Comparison of ENCODE assay signal across 13 cellular contexts in genomic region chr10:71365366-71365765, GRCh38. TPM values are rescaled to one million over a fixed set of nuclear protein-coding genes. Genes with fewer than 3 reads are reported as not detected.
A peak's percentile ranks its signal among the peaks of the same experiment; 100 is the strongest.
DNase-seq lines count a peak whose midpoint lies in the region; ATAC-seq and TF ChIP-seq lines count a peak whose summit lies in the region.
"Had no signal": no experiment of that assay in that cellular context is flagged by ENCODE, and none has a peak within 500 bp of the region (broad histone marks: within the 10 kb centered on the region; RNA-seq: fewer than 3 reads in every experiment).

No MANE protein-coding gene starts in this region.

- H2BK15ac ChIP-seq in IMR-90 (ENCODE audit: low read depth, low read length): no peak overlapping the region

- CTCF ChIA-PET in MCF 10A (lab: Yijun Ruan, JAX): interaction anchor here (0.5 to 2.8 kb wide), 8 partner anchors 11 to 204 kb away, joined by 3 to 19 read pairs (median 4); partner anchors contain the start of gene SLC29A3
- CTCF ChIA-PET in IMR-90 (lab: Yijun Ruan, JAX): no interaction called here

- no peak overlapping the region for H3K18ac ChIP-seq in IMR-90 (ENCODE audit: low read depth, low read length)

- no peak overlapping the region for H2AK5ac ChIP-seq in IMR-90 (ENCODE audit: low read depth, low read length)

- DNase-seq in MCF 10A (ENCODE audit: unreplicated experiment) (no peak), breast epithelium (ENCODE audit: low spot score in 2 of 2) (no peak), IMR-90 (no peak), neural crest cell (ENCODE audit: low read depth, low spot score) (no peak), thyroid gland (peak; percentile 67 to 73), body of pancreas (no peak), NCI-H345 treated with DMSO at 0.1 percent for 48 hours (lab: John Stamatoyannopoulos, UW; ENCODE audit: unreplicated experiment) (no peak), uterus (no peak)
- DNase-seq: C1 segment of cervical spinal cord; CD4-positive, alpha-beta memory T cell; DMS79 had no signal

- H3K9me1 ChIP-seq in IMR-90 (ENCODE audit: insufficient read depth, low read length): no peaks in the 10 kb centered on the region

- dilution Hi-C loops in IMR-90 (cut with HindIII; ENCODE audit: low sequenced_read_pairs, unreplicated experiment): no loop called here

- 87% methylated on average over 3 of the region's 6 CpGs; no CpG with 5 or more reads in 1 of the 2 experiments for WGBS in IMR-90 (ENCODE audit: extremely low coverage in 2 of 2, insufficient read length in 1 of 2), 2 experiments
- 34 to 43% methylated on average over 6 of the region's 6 CpGs for WGBS in thyroid gland, 2 donors
- WGBS in body of pancreas, 2 donors: 92 to 98% methylated on average over 6 of the region's 6 CpGs

- H4K91ac ChIP-seq in IMR-90 (ENCODE audit: insufficient read depth, low read depth, low read length): no peak overlapping the region

- H3K36me3 ChIP-seq in breast epithelium (no peaks in the 10 kb centered on the region), IMR-90 (ENCODE audit: control insufficient read depth, insufficient read depth, low read length) (no peaks in the 10 kb centered on the region), thyroid gland (no peaks in the 10 kb centered on the region), body of pancreas (replicated peaks in 1 of 2; ENCODE audit: insufficient read depth in 1 of 2, low read depth in 2 of 2) (no peaks in the 10 kb centered on the region), uterus (no peaks in the 10 kb centered on the region)

- H3K9ac ChIP-seq in IMR-90 (ENCODE audit: low read depth, low read length): no peak overlapping the region

- no peak overlapping the region for H4K8ac ChIP-seq in IMR-90 (ENCODE audit: low read depth in 2 of 2, low read length in 2 of 2)

- no peak for TF ChIP-seq POLR2A in breast epithelium (IDR thresholded peaks at IDR 0.05)
- TF ChIP-seq POLR2A in IMR-90 (IDR thresholded peaks at IDR 0.05; ENCODE audit: low read depth, low read length): no peak
- TF ChIP-seq POLR2A in thyroid gland (IDR thresholded peaks at IDR 0.05): no peak
- no peak for TF ChIP-seq POLR2A in body of pancreas (IDR thresholded peaks at IDR 0.05)
- TF ChIP-seq POLR2A in uterus (IDR thresholded peaks at IDR 0.05): no peak

- no peak overlapping the region for H3K4me2 ChIP-seq in IMR-90 (ENCODE audit: low read depth, low read length)

- H3K27ac Mint-ChIP-seq in MCF 10A (ENCODE audit: low read depth, unreplicated experiment) (peak overlapping the region; percentile 89), neural crest cell (ENCODE audit: unreplicated experiment) (peak overlapping the region; percentile 93)
- H3K27ac Mint-ChIP-seq: B cell; CD4-positive, alpha-beta memory T cell had no signal

- H3K27me3 ChIP-seq in breast epithelium (no peaks in the 10 kb centered on the region), IMR-90 (ENCODE audit: control insufficient read depth, insufficient read depth, low read length) (peaks cover 10% of the 10 kb centered on the region), thyroid gland (no peaks in the 10 kb centered on the region), body of pancreas (no peaks in the 10 kb centered on the region), uterus (no peaks in the 10 kb centered on the region)

- BruUV-seq in MCF 10A (replicated peaks; lab: Mats Ljungman, UMichigan): no TSS peak
- no TSS peak for BruUV-seq in IMR-90 (replicated peaks; lab: Mats Ljungman, UMichigan)

- peaks cover 8% of the 10 kb centered on the region for H3K36me3 Mint-ChIP-seq in MCF 10A (ENCODE audit: insufficient read depth, unreplicated experiment)
- no peaks in the 10 kb centered on the region for H3K36me3 Mint-ChIP-seq in neural crest cell (ENCODE audit: low read depth)

- no peak for TF ChIP-seq CTCF in MCF 10A (IDR thresholded peaks at IDR 0.05; ENCODE audit: unreplicated experiment)
- TF ChIP-seq CTCF in breast epithelium (IDR thresholded peaks at IDR 0.05): no peak
- TF ChIP-seq CTCF in IMR-90 (conservative IDR thresholded peaks at IDR 0.05; ENCODE audit: low read depth, low read length): no peak
- TF ChIP-seq CTCF in neural crest cell (conservative IDR thresholded peaks at IDR 0.05): no peak
- TF ChIP-seq CTCF in thyroid gland (IDR thresholded peaks at IDR 0.05): no peak
- TF ChIP-seq CTCF in body of pancreas (IDR thresholded peaks at IDR 0.05): no peak
- TF ChIP-seq CTCF in uterus (IDR thresholded peaks at IDR 0.05): no peak

- H2BK120ac ChIP-seq in IMR-90 (ENCODE audit: low read depth, low read length): no peak overlapping the region

- H3K4me3 Mint-ChIP-seq in MCF 10A (ENCODE audit: unreplicated experiment) (no peak overlapping the region), neural crest cell (no peak overlapping the region)
- H3K4me3 Mint-ChIP-seq: B cell; CD4-positive, alpha-beta memory T cell had no signal

- H3K9me3 ChIP-seq in breast epithelium: no peaks in the 10 kb centered on the region
- no peaks in the 10 kb centered on the region for H3K9me3 ChIP-seq in IMR-90 (ENCODE audit: control insufficient read depth, insufficient read depth, low read length)
- no peaks in the 10 kb centered on the region for H3K9me3 ChIP-seq in thyroid gland
- H3K9me3 ChIP-seq in body of pancreas: no peaks in the 10 kb centered on the region
- H3K9me3 ChIP-seq in uterus: no peaks in the 10 kb centered on the region

- ATAC-seq in IMR-90 (ENCODE audit: low read depth) (no peak), body of pancreas (no peak)

- H3K9me3 Mint-ChIP-seq in MCF 10A (ENCODE audit: unreplicated experiment) (no peaks in the 10 kb centered on the region), neural crest cell (no peaks in the 10 kb centered on the region)

- no peak for TF ChIP-seq RAD21 in IMR-90 (IDR thresholded peaks at IDR 0.05; ENCODE audit: low read length)

- in situ Hi-C loops in IMR-90 (cut with MboI; ENCODE audit: low sequenced_read_pairs): no loop called here

- H3K4me3 ChIP-seq in breast epithelium: no peak overlapping the region
- no peak overlapping the region for H3K4me3 ChIP-seq in IMR-90 (ENCODE audit: insufficient read depth, low read depth, low read length)
- H3K4me3 ChIP-seq in thyroid gland (replicated peaks in 1 of 3): no peak overlapping the region
- H3K4me3 ChIP-seq in body of pancreas: no peak overlapping the region
- H3K4me3 ChIP-seq in uterus: no peak overlapping the region
- H3K4me3 ChIP-seq: GM12878 had no signal

- intact Hi-C loops in MCF 10A (cut with micrococcal nuclease) (no loop called here), breast epithelium (cut with DNase I; ENCODE audit: low total_unique reads) (no loop called here), IMR-90 (cut with micrococcal nuclease) (no loop called here), thyroid gland (cut with DNase I) (loop anchor here (5.0 kb wide), 1 partner anchor 38 kb away; no protein-coding TSS in a partner anchor), body of pancreas (cut with DNase I) (no loop called here), uterus (cut with DNase I; ENCODE audit: low total_unique reads) (no loop called here)

- no peak overlapping the region for H2AK9ac ChIP-seq in IMR-90 (replicated peaks; ENCODE audit: low read depth, low read length, poor library complexity)

- H2BK5ac ChIP-seq in IMR-90 (ENCODE audit: low read depth, low read length, poor library complexity, severe bottlenecking): no peak overlapping the region

- peak overlapping the region; percentile 32 for H2AFZ ChIP-seq in IMR-90 (replicated peaks; ENCODE audit: low read length, poor library complexity)

- no peak overlapping the region for H3K4ac ChIP-seq in IMR-90 (ENCODE audit: low read depth, low read length)

- no peak overlapping the region for H3K14ac ChIP-seq in IMR-90 (replicated peaks; ENCODE audit: low read depth, low read length)

- no peak overlapping the region for H3K23ac ChIP-seq in IMR-90 (ENCODE audit: low read depth, low read length)

- no peak overlapping the region for H3K27ac ChIP-seq in breast epithelium
- H3K27ac ChIP-seq in IMR-90 (ENCODE audit: insufficient read depth, low read length): no peak overlapping the region
- no peak overlapping the region for H3K27ac ChIP-seq in thyroid gland
- H3K27ac ChIP-seq in body of pancreas: no peak overlapping the region
- H3K27ac ChIP-seq in uterus: no peak overlapping the region

- no peak overlapping the region for H4K5ac ChIP-seq in IMR-90 (ENCODE audit: low read depth, low read length)

- no peaks in the 10 kb centered on the region for H3K79me1 ChIP-seq in IMR-90 (ENCODE audit: low read depth in 1 of 2, low read length in 2 of 2)

- no peaks in the 10 kb centered on the region for H3K27me3 Mint-ChIP-seq in MCF 10A (ENCODE audit: insufficient read depth, unreplicated experiment)
- H3K27me3 Mint-ChIP-seq in neural crest cell (ENCODE audit: low read depth): no peaks in the 10 kb centered on the region
- H3K27me3 Mint-ChIP-seq: B cell had no signal

- no peak overlapping the region for H3K56ac ChIP-seq in IMR-90 (ENCODE audit: extremely low read depth, insufficient read depth, low read length)

- H3K4me1 Mint-ChIP-seq in MCF 10A (ENCODE audit: insufficient read depth, unreplicated experiment) (peaks cover 21% of the 10 kb centered on the region), neural crest cell (no peaks in the 10 kb centered on the region)
- H3K4me1 Mint-ChIP-seq: CD4-positive, alpha-beta memory T cell had no signal

- no peak overlapping the region for H2BK20ac ChIP-seq in IMR-90 (ENCODE audit: low read depth, low read length)

- POLR2A ChIA-PET in MCF 10A (lab: Yijun Ruan, JAX) (interaction anchor here (1.1 to 5.5 kb wide), 6 partner anchors 12 to 46 kb away, joined by 3 to 34 read pairs (median 15); no protein-coding TSS in a partner anchor), IMR-90 (lab: Charles Lee; ENCODE audit: unreplicated experiment) (no interaction called here)

- H3K4me1 ChIP-seq in breast epithelium (no peaks in the 10 kb centered on the region), IMR-90 (ENCODE audit: control insufficient read depth, insufficient read depth, low read length) (peaks cover 2% of the 10 kb centered on the region), thyroid gland (peaks cover 0 to 12% of the 10 kb centered on the region in 2 donors), body of pancreas (no peaks in the 10 kb centered on the region), uterus (peaks cover 0 to 2% of the 10 kb centered on the region in 2 donors)

- no peaks in the 10 kb centered on the region for H4K20me1 ChIP-seq in IMR-90 (ENCODE audit: insufficient read depth, low read length)

RNA-seq across cellular contexts. Expression of gene CDH23, which starts 31.4 kb away (rescaled TPM):
- total RNA-seq in MCF 10A (2022): 0.02 and 0.07 TPM in 2 replicates
- 10 to 100 TPM in 2 of 3 donors, 1 to 10 TPM in 1; 8.5 to 13.8 (median 11.6) TPM for total RNA-seq in breast epithelium
- under 0.01 TPM in 2 replicates for total RNA-seq in IMR-90 (2012; rRNA removed)
- 0.03 TPM in 1 of 2 replicates, not detected in the other for polyA plus RNA-seq in IMR-90 (2012; rRNA removed)
- 0.01 TPM in 1 of 2 replicates, not detected in the other for polyA plus RNA-seq in IMR-90 (2012; cell fraction: cytosol; rRNA removed)
- polyA plus RNA-seq in IMR-90 (2012; cell fraction: nucleus; rRNA removed; ENCODE audit: low replicate concordance): 0.07 and 0.08 TPM in 2 replicates
- total RNA-seq in neural crest cell: 2.0 and 2.6 TPM in 2 replicates
- total RNA-seq in thyroid gland: 1 to 10 TPM; 3.0 to 4.2 (median 3.9) TPM
- 10 to 100 TPM; 28.5 to 58.7 TPM for total RNA-seq in body of pancreas
- total RNA-seq in uterus: 10 to 100 TPM in 2 of 4 donors, 1 to 10 TPM in 2; 7.1 to 56.2 (median 25.4) TPM

RNA-seq across cellular contexts. Expression of gene SLC29A3, which starts 46.3 kb away (rescaled TPM):
- total RNA-seq in MCF 10A (2022): 3.6 and 4.0 TPM in 2 replicates
- total RNA-seq in breast epithelium: 10 to 100 TPM in 1 of 3 donors, 1 to 10 TPM in 2; 5.6 to 12.0 (median 6.2) TPM
- 0.72 and 0.83 TPM in 2 replicates for total RNA-seq in IMR-90 (2012; rRNA removed)
- 3.0 and 3.8 TPM in 2 replicates for polyA plus RNA-seq in IMR-90 (2012; rRNA removed)
- 0.79 and 3.2 TPM in 2 replicates for polyA plus RNA-seq in IMR-90 (2012; cell fraction: cytosol; rRNA removed)
- 1.6 and 2.4 TPM in 2 replicates for polyA plus RNA-seq in IMR-90 (2012; cell fraction: nucleus; rRNA removed; ENCODE audit: low replicate concordance)
- total RNA-seq in neural crest cell: 5.3 and 6.0 TPM in 2 replicates
- 1 to 10 TPM; 5.1 to 8.2 (median 6.7) TPM for total RNA-seq in thyroid gland
- total RNA-seq in body of pancreas: 1 to 10 TPM in 1 of 2 donors, under 1 TPM in 1; 0.99 to 5.2 TPM
- 10 to 100 TPM in 1 of 4 donors, 1 to 10 TPM in 3; 1.0 to 13.8 (median 5.5) TPM for total RNA-seq in uterus

Comparison
In these comparisons a context has a peak if more than half of its experiments do, and no peak if none do; other contexts are left out.
1. DNase-seq: peak in thyroid gland (2 of 2); none in MCF 10A (single experiment), breast epithelium (0 of 2), IMR-90 (single experiment), neural crest cell (single experiment), body of pancreas (0 of 4), NCI-H345 treated with DMSO at 0.1 percent for 48 hours (single experiment) and uterus (0 of 2).